Comparison of ENCODE assay signal across 1 cellular context in genomic region chr3:172140499-172141391, GRCh38.
A peak's percentile ranks its signal among the peaks of the same experiment; 100 is the strongest.
TF ChIP-seq lines count a peak whose summit lies in the region.

No MANE protein-coding gene starts in this region.

TF ChIP-seq in HepG2, 621 proteins besides CTCF, POLR2A, EP300 and RAD21 (continued from another document and continues in another):
- TF ChIP-seq NR3C1 (CRISPR knock-in tag; IDR thresholded peaks at IDR 0.05) (no peak), HIVEP1 (CRISPR knock-in tag; IDR thresholded peaks at IDR 0.05) (peak; percentile 70; the same call in 1 of the 2 replicates), EEA1 (CRISPR knock-in tag; IDR thresholded peaks at IDR 0.05; ENCODE audit: borderline replicate concordance) (no peak), HNF4A (CRISPR knock-in tag; IDR thresholded peaks at IDR 0.05) (peak; percentile 97), ZMYM2 (CRISPR knock-in tag; IDR thresholded peaks at IDR 0.05) (peak; percentile 91), ZNF251 (CRISPR knock-in tag; IDR thresholded peaks at IDR 0.05) (no peak), NR1H2 (CRISPR knock-in tag; IDR thresholded peaks at IDR 0.05; ENCODE audit: borderline replicate concordance, low read depth) (no peak; the same call in 1 of the 2 replicates), ZNF205 (CRISPR knock-in tag; IDR thresholded peaks at IDR 0.05) (peak; percentile 96), ZBTB44 (CRISPR knock-in tag; IDR thresholded peaks at IDR 0.05) (no peak), BCL6 (CRISPR knock-in tag; IDR thresholded peaks at IDR 0.05) (peak; percentile 96), NFYC (CRISPR knock-in tag; IDR thresholded peaks at IDR 0.05) (peak; percentile 46; the same call in 1 of the 2 replicates), PAX8 (CRISPR knock-in tag; IDR thresholded peaks at IDR 0.05; ENCODE audit: borderline replicate concordance) (no peak), ZNF446 (CRISPR knock-in tag; IDR thresholded peaks at IDR 0.05) (no peak), JUN (CRISPR knock-in tag; IDR thresholded peaks at IDR 0.05) (peak; percentile 99), ZNF225 (CRISPR knock-in tag; IDR thresholded peaks at IDR 0.05) (no peak), SOX6 (IDR thresholded peaks at IDR 0.05) (no peak), SOX6 (CRISPR knock-in tag; IDR thresholded peaks at IDR 0.05) (peak; percentile 97), GATAD1 (CRISPR knock-in tag; IDR thresholded peaks at IDR 0.05) (peak; percentile 70), ZNF619 (CRISPR knock-in tag; IDR thresholded peaks at IDR 0.05) (no peak), SMARCE1 (IDR thresholded peaks at IDR 0.05; ENCODE audit: borderline replicate concordance) (no peak), SP5 (CRISPR knock-in tag; IDR thresholded peaks at IDR 0.05; ENCODE audit: borderline replicate concordance, low read depth) (peak; percentile 61; the same call in 1 of the 2 replicates), GPN1 (CRISPR knock-in tag; IDR thresholded peaks at IDR 0.05; ENCODE audit: borderline replicate concordance) (no peak), STAT5B (CRISPR knock-in tag; IDR thresholded peaks at IDR 0.05) (no peak), ZNF704 (CRISPR knock-in tag; IDR thresholded peaks at IDR 0.05; ENCODE audit: borderline replicate concordance) (no peak), ZNF672 (CRISPR knock-in tag; IDR thresholded peaks at IDR 0.05) (no peak), ZNF496 (CRISPR knock-in tag; IDR thresholded peaks at IDR 0.05; ENCODE audit: insufficient replicate concordance) (no peak), CBX2 (IDR thresholded peaks at IDR 0.05; ENCODE audit: low read depth, low read length) (no peak), CBX2 (CRISPR knock-in tag; IDR thresholded peaks at IDR 0.05; ENCODE audit: low read depth) (no peak), HNRNPUL1 (IDR thresholded peaks at IDR 0.05; ENCODE audit: low read depth, low read length) (peak; percentile 26; the same call in 1 of the 2 replicates), RAD51 (IDR thresholded peaks at IDR 0.05; ENCODE audit: borderline replicate concordance) (no peak), ZNF234 (CRISPR knock-in tag; conservative IDR thresholded peaks at IDR 0.05) (no peak), ZNF44 (CRISPR knock-in tag; IDR thresholded peaks at IDR 0.05) (peak; percentile 89; the same call in 1 of the 2 replicates), ZFP62 (CRISPR knock-in tag; IDR thresholded peaks at IDR 0.05) (no peak), TBX2 (CRISPR knock-in tag; IDR thresholded peaks at IDR 0.05; ENCODE audit: borderline replicate concordance) (peak; percentile 91), SMARCC2 (IDR thresholded peaks at IDR 0.05) (no peak), ZKSCAN5 (CRISPR knock-in tag; IDR thresholded peaks at IDR 0.05) (no peak), LBX2 (CRISPR knock-in tag; IDR thresholded peaks at IDR 0.05; ENCODE audit: borderline replicate concordance) (no peak), POLR2AphosphoS5 (IDR thresholded peaks at IDR 0.05; ENCODE audit: low read depth, low read length) (peak; percentile 40), ZNF280B (CRISPR knock-in tag; IDR thresholded peaks at IDR 0.05; ENCODE audit: borderline replicate concordance) (no peak)
- TF ChIP-seq, protein P1, sequence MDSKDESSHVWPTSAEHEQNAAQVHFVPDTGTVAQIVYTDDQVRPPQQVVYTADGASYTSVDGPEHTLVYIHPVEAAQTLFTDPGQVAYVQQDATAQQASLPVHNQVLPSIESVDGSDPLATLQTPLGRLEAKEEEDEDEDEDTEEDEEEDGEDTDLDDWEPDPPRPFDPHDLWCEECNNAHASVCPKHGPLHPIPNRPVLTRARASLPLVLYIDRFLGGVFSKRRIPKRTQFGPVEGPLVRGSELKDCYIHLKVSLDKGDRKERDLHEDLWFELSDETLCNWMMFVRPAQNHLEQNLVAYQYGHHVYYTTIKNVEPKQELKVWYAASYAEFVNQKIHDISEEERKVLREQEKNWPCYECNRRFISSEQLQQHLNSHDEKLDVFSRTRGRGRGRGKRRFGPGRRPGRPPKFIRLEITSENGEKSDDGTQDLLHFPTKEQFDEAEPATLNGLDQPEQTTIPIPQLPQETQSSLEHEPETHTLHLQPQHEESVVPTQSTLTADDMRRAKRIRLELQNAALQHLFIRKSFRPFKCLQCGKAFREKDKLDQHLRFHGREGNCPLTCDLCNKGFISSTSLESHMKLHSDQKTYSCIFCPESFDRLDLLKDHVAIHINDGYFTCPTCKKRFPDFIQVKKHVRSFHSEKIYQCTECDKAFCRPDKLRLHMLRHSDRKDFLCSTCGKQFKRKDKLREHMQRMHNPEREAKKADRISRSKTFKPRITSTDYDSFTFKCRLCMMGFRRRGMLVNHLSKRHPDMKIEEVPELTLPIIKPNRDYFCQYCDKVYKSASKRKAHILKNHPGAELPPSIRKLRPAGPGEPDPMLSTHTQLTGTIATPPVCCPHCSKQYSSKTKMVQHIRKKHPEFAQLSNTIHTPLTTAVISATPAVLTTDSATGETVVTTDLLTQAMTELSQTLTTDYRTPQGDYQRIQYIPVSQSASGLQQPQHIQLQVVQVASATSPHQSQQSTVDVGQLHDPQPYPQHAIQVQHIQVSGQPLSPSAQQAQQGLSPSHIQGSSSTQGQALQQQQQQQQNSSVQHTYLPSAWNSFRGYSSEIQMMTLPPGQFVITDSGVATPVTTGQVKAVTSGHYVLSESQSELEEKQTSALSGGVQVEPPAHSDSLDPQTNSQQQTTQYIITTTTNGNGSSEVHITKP (CRISPR knock-in tag; IDR thresholded peaks at IDR 0.05; ENCODE audit: low read depth), result peak; percentile 80
- TF ChIP-seq, protein P2, sequence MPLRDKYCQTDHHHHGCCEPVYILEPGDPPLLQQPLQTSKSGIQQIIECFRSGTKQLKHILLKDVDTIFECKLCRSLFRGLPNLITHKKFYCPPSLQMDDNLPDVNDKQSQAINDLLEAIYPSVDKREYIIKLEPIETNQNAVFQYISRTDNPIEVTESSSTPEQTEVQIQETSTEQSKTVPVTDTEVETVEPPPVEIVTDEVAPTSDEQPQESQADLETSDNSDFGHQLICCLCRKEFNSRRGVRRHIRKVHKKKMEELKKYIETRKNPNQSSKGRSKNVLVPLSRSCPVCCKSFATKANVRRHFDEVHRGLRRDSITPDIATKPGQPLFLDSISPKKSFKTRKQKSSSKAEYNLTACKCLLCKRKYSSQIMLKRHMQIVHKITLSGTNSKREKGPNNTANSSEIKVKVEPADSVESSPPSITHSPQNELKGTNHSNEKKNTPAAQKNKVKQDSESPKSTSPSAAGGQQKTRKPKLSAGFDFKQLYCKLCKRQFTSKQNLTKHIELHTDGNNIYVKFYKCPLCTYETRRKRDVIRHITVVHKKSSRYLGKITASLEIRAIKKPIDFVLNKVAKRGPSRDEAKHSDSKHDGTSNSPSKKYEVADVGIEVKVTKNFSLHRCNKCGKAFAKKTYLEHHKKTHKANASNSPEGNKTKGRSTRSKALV (CRISPR knock-in tag; IDR thresholded peaks at IDR 0.05), result 0 out of 2 replicates have a peak, but pooled peaks have one; percentile 35
- TF ChIP-seq, protein P3, sequence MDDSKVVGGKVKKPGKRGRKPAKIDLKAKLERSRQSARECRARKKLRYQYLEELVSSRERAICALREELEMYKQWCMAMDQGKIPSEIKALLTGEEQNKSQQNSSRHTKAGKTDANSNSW (CRISPR knock-in tag; IDR thresholded peaks at IDR 0.05; ENCODE audit: borderline replicate concordance), result no peak
- TF ChIP-seq, protein P4, sequence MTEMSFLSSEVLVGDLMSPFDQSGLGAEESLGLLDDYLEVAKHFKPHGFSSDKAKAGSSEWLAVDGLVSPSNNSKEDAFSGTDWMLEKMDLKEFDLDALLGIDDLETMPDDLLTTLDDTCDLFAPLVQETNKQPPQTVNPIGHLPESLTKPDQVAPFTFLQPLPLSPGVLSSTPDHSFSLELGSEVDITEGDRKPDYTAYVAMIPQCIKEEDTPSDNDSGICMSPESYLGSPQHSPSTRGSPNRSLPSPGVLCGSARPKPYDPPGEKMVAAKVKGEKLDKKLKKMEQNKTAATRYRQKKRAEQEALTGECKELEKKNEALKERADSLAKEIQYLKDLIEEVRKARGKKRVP (CRISPR knock-in tag; IDR thresholded peaks at IDR 0.05), result peak in 1 of 2 experiments; percentile 88; a peak in 2 of 4 replicates
- TF ChIP-seq, protein P5, sequence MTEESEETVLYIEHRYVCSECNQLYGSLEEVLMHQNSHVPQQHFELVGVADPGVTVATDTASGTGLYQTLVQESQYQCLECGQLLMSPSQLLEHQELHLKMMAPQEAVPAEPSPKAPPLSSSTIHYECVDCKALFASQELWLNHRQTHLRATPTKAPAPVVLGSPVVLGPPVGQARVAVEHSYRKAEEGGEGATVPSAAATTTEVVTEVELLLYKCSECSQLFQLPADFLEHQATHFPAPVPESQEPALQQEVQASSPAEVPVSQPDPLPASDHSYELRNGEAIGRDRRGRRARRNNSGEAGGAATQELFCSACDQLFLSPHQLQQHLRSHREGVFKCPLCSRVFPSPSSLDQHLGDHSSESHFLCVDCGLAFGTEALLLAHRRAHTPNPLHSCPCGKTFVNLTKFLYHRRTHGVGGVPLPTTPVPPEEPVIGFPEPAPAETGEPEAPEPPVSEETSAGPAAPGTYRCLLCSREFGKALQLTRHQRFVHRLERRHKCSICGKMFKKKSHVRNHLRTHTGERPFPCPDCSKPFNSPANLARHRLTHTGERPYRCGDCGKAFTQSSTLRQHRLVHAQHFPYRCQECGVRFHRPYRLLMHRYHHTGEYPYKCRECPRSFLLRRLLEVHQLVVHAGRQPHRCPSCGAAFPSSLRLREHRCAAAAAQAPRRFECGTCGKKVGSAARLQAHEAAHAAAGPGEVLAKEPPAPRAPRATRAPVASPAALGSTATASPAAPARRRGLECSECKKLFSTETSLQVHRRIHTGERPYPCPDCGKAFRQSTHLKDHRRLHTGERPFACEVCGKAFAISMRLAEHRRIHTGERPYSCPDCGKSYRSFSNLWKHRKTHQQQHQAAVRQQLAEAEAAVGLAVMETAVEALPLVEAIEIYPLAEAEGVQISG (CRISPR knock-in tag; IDR thresholded peaks at IDR 0.05), result peak; percentile 84
- TF ChIP-seq, protein P6, sequence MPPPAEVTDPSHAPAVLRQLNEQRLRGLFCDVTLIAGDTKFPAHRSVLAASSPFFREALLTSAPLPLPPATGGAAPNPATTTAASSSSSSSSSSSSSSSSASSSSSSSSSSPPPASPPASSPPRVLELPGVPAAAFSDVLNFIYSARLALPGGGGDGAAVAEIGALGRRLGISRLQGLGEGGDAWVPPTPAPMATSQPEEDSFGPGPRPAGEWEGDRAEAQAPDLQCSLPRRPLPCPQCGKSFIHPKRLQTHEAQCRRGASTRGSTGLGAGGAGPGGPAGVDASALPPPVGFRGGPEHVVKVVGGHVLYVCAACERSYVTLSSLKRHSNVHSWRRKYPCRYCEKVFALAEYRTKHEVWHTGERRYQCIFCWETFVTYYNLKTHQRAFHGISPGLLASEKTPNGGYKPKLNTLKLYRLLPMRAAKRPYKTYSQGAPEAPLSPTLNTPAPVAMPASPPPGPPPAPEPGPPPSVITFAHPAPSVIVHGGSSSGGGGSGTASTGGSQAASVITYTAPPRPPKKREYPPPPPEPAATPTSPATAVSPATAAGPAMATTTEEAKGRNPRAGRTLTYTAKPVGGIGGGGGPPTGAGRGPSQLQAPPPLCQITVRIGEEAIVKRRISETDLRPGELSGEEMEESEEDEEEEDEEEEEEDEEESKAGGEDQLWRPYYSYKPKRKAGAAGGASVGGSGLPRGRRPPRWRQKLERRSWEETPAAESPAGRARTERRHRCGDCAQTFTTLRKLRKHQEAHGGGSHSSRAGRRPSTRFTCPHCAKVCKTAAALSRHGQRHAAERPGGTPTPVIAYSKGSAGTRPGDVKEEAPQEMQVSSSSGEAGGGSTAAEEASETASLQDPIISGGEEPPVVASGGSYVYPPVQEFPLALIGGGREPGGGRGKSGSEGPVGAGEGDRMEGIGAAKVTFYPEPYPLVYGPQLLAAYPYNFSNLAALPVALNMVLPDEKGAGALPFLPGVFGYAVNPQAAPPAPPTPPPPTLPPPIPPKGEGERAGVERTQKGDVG (CRISPR knock-in tag; IDR thresholded peaks at IDR 0.05; ENCODE audit: borderline replicate concordance), result no peak
- TF ChIP-seq, protein P7, sequence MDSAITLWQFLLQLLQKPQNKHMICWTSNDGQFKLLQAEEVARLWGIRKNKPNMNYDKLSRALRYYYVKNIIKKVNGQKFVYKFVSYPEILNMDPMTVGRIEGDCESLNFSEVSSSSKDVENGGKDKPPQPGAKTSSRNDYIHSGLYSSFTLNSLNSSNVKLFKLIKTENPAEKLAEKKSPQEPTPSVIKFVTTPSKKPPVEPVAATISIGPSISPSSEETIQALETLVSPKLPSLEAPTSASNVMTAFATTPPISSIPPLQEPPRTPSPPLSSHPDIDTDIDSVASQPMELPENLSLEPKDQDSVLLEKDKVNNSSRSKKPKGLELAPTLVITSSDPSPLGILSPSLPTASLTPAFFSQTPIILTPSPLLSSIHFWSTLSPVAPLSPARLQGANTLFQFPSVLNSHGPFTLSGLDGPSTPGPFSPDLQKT (CRISPR knock-in tag; IDR thresholded peaks at IDR 0.05; ENCODE audit: borderline replicate concordance), result no peak
